Comparison of ENCODE assay signal across 1 cellular context in the genomic region with DNA sequence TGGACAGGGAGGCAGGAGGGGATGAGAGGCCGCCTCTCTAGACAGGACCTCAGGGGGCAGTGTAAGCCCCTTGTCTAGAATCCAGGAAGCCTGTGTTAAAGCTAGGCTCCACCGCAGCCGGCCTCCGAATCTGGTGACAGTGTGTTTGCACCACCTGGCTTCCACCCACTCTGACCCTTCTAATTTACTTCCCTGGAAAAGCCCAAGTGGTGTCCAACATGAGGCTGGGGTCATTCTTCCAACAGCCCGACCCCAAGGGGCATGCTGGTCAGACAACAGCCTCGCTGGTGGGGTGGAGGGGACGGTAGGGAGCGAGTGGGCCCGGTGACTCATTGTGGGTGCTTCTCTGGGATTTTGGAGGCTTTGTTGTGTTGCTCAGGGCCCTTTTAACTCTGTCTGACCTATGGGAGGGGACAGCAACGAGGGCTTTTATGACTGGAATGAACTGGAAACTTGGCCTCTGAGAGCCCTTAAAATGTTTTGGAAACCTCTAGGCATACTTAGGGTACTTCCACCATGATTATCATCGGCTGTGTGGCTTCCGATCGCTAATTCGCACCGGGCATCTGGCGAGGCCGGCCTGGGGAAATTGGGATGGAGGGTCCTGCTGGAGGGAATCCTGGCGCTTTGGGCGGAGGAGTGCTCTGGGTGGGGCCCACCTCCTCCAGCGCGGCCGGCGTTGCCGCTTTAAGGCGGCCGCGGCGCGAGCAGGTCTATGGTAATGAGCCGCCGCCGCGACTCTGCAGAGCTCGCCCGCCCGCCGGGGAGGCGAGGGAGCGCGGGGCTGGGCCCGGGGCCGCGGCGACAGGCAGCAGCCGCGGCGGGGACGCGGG.
TF ChIP-seq lines count a peak whose summit lies in the region.

A gene with protein sequence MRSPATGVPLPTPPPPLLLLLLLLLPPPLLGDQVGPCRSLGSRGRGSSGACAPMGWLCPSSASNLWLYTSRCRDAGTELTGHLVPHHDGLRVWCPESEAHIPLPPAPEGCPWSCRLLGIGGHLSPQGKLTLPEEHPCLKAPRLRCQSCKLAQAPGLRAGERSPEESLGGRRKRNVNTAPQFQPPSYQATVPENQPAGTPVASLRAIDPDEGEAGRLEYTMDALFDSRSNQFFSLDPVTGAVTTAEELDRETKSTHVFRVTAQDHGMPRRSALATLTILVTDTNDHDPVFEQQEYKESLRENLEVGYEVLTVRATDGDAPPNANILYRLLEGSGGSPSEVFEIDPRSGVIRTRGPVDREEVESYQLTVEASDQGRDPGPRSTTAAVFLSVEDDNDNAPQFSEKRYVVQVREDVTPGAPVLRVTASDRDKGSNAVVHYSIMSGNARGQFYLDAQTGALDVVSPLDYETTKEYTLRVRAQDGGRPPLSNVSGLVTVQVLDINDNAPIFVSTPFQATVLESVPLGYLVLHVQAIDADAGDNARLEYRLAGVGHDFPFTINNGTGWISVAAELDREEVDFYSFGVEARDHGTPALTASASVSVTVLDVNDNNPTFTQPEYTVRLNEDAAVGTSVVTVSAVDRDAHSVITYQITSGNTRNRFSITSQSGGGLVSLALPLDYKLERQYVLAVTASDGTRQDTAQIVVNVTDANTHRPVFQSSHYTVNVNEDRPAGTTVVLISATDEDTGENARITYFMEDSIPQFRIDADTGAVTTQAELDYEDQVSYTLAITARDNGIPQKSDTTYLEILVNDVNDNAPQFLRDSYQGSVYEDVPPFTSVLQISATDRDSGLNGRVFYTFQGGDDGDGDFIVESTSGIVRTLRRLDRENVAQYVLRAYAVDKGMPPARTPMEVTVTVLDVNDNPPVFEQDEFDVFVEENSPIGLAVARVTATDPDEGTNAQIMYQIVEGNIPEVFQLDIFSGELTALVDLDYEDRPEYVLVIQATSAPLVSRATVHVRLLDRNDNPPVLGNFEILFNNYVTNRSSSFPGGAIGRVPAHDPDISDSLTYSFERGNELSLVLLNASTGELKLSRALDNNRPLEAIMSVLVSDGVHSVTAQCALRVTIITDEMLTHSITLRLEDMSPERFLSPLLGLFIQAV (N-terminal part only) (plus strand): TSS at position 743 of the 833 bp plus-strand sequence. CDS start 541 bp downstream, outside the sequence.

TF ChIP-seq in HepG2, 621 proteins besides CTCF, POLR2A, EP300 and RAD21 (continued from another document):
- TF ChIP-seq YY1 (IDR thresholded peaks at IDR 0.05; ENCODE audit: insufficient read depth, insufficient replicate concordance, low read depth, low read length): peak; percentile 37
- TF ChIP-seq TCF7 (IDR thresholded peaks at IDR 0.05; ENCODE audit: low read depth): no peak
- no peak for TF ChIP-seq CAMTA2 (CRISPR knock-in tag; IDR thresholded peaks at IDR 0.05; ENCODE audit: borderline replicate concordance)
- TF ChIP-seq ZMYM3 (CRISPR knock-in tag; IDR thresholded peaks at IDR 0.05): 0 out of 2 replicates have a peak, but pooled peaks have one; percentile 19
- no peak for TF ChIP-seq ZKSCAN5 (CRISPR knock-in tag; IDR thresholded peaks at IDR 0.05)
- no peak for TF ChIP-seq SIX1 (CRISPR knock-in tag; IDR thresholded peaks at IDR 0.05; ENCODE audit: borderline replicate concordance)
- no peak for TF ChIP-seq FOXO1 (CRISPR knock-in tag; IDR thresholded peaks at IDR 0.05)
- peak; percentile 48; the same call in 1 of the 2 replicates for TF ChIP-seq NFKB2 (CRISPR knock-in tag; IDR thresholded peaks at IDR 0.05; ENCODE audit: borderline replicate concordance)
- TF ChIP-seq, protein P1, sequence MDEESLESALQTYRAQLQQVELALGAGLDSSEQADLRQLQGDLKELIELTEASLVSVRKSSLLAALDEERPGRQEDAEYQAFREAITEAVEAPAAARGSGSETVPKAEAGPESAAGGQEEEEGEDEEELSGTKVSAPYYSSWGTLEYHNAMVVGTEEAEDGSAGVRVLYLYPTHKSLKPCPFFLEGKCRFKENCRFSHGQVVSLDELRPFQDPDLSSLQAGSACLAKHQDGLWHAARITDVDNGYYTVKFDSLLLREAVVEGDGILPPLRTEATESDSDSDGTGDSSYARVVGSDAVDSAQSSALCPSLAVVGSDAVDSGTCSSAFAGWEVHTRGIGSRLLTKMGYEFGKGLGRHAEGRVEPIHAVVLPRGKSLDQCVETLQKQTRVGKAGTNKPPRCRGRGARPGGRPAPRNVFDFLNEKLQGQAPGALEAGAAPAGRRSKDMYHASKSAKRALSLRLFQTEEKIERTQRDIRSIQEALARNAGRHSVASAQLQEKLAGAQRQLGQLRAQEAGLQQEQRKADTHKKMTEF (CRISPR knock-in tag; IDR thresholded peaks at IDR 0.05): peak; percentile 37; the same call in 1 of the 2 replicates
- TF ChIP-seq ZMYM2 (CRISPR knock-in tag; IDR thresholded peaks at IDR 0.05): no peak
- 0 out of 2 replicates have a peak, but pooled peaks have one; percentile 23 for TF ChIP-seq ZNF703 (CRISPR knock-in tag; IDR thresholded peaks at IDR 0.05; ENCODE audit: borderline replicate concordance)
- TF ChIP-seq, protein P2, sequence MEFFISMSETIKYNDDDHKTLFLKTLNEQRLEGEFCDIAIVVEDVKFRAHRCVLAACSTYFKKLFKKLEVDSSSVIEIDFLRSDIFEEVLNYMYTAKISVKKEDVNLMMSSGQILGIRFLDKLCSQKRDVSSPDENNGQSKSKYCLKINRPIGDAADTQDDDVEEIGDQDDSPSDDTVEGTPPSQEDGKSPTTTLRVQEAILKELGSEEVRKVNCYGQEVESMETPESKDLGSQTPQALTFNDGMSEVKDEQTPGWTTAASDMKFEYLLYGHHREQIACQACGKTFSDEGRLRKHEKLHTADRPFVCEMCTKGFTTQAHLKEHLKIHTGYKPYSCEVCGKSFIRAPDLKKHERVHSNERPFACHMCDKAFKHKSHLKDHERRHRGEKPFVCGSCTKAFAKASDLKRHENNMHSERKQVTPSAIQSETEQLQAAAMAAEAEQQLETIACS (CRISPR knock-in tag; IDR thresholded peaks at IDR 0.05): peak; percentile 76
- TF ChIP-seq FOSL1 (CRISPR knock-in tag; IDR thresholded peaks at IDR 0.05; ENCODE audit: borderline replicate concordance): no peak
- TF ChIP-seq SALL1 (CRISPR knock-in tag; IDR thresholded peaks at IDR 0.05): peak; percentile 31; the same call in 1 of the 2 replicates
- 0 out of 2 replicates have a peak, but pooled peaks have one; percentile 23 for TF ChIP-seq THAP11 (CRISPR knock-in tag; IDR thresholded peaks at IDR 0.05)
- TF ChIP-seq, protein P3, sequence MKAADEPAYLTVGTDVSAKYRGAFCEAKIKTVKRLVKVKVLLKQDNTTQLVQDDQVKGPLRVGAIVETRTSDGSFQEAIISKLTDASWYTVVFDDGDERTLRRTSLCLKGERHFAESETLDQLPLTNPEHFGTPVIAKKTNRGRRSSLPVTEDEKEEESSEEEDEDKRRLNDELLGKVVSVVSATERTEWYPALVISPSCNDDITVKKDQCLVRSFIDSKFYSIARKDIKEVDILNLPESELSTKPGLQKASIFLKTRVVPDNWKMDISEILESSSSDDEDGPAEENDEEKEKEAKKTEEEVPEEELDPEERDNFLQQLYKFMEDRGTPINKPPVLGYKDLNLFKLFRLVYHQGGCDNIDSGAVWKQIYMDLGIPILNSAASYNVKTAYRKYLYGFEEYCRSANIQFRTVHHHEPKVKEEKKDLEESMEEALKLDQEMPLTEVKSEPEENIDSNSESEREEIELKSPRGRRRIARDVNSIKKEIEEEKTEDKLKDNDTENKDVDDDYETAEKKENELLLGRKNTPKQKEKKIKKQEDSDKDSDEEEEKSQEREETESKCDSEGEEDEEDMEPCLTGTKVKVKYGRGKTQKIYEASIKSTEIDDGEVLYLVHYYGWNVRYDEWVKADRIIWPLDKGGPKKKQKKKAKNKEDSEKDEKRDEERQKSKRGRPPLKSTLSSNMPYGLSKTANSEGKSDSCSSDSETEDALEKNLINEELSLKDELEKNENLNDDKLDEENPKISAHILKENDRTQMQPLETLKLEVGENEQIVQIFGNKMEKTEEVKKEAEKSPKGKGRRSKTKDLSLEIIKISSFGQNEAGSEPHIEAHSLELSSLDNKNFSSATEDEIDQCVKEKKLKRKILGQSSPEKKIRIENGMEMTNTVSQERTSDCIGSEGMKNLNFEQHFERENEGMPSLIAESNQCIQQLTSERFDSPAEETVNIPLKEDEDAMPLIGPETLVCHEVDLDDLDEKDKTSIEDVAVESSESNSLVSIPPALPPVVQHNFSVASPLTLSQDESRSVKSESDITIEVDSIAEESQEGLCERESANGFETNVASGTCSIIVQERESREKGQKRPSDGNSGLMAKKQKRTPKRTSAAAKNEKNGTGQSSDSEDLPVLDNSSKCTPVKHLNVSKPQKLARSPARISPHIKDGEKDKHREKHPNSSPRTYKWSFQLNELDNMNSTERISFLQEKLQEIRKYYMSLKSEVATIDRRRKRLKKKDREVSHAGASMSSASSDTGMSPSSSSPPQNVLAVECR (CRISPR knock-in tag; IDR thresholded peaks at IDR 0.05; ENCODE audit: borderline replicate concordance): peak; percentile 22; the same call in 1 of the 2 replicates
- peak; percentile 53; the same call in 1 of the 2 replicates for TF ChIP-seq HDAC1 (CRISPR knock-in tag; IDR thresholded peaks at IDR 0.05)
- TF ChIP-seq, protein P4, sequence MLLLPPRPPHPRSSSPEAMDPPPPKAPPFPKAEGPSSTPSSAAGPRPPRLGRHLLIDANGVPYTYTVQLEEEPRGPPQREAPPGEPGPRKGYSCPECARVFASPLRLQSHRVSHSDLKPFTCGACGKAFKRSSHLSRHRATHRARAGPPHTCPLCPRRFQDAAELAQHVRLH (CRISPR knock-in tag; IDR thresholded peaks at IDR 0.05; ENCODE audit: borderline replicate concordance, low read depth): no peak; the same call in 1 of the 2 replicates
- TF ChIP-seq DNMT1 (CRISPR knock-in tag; IDR thresholded peaks at IDR 0.05): no peak
- TF ChIP-seq, protein P5, sequence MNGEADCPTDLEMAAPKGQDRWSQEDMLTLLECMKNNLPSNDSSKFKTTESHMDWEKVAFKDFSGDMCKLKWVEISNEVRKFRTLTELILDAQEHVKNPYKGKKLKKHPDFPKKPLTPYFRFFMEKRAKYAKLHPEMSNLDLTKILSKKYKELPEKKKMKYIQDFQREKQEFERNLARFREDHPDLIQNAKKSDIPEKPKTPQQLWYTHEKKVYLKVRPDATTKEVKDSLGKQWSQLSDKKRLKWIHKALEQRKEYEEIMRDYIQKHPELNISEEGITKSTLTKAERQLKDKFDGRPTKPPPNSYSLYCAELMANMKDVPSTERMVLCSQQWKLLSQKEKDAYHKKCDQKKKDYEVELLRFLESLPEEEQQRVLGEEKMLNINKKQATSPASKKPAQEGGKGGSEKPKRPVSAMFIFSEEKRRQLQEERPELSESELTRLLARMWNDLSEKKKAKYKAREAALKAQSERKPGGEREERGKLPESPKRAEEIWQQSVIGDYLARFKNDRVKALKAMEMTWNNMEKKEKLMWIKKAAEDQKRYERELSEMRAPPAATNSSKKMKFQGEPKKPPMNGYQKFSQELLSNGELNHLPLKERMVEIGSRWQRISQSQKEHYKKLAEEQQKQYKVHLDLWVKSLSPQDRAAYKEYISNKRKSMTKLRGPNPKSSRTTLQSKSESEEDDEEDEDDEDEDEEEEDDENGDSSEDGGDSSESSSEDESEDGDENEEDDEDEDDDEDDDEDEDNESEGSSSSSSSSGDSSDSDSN (CRISPR knock-in tag; IDR thresholded peaks at IDR 0.05): peak; percentile 25; the same call in 1 of the 2 replicates
- 0 out of 2 replicates have a peak, but pooled peaks have one; percentile 28 for TF ChIP-seq POLR2G (IDR thresholded peaks at IDR 0.05; ENCODE audit: low read depth, low read length)
- TF ChIP-seq, protein P6, sequence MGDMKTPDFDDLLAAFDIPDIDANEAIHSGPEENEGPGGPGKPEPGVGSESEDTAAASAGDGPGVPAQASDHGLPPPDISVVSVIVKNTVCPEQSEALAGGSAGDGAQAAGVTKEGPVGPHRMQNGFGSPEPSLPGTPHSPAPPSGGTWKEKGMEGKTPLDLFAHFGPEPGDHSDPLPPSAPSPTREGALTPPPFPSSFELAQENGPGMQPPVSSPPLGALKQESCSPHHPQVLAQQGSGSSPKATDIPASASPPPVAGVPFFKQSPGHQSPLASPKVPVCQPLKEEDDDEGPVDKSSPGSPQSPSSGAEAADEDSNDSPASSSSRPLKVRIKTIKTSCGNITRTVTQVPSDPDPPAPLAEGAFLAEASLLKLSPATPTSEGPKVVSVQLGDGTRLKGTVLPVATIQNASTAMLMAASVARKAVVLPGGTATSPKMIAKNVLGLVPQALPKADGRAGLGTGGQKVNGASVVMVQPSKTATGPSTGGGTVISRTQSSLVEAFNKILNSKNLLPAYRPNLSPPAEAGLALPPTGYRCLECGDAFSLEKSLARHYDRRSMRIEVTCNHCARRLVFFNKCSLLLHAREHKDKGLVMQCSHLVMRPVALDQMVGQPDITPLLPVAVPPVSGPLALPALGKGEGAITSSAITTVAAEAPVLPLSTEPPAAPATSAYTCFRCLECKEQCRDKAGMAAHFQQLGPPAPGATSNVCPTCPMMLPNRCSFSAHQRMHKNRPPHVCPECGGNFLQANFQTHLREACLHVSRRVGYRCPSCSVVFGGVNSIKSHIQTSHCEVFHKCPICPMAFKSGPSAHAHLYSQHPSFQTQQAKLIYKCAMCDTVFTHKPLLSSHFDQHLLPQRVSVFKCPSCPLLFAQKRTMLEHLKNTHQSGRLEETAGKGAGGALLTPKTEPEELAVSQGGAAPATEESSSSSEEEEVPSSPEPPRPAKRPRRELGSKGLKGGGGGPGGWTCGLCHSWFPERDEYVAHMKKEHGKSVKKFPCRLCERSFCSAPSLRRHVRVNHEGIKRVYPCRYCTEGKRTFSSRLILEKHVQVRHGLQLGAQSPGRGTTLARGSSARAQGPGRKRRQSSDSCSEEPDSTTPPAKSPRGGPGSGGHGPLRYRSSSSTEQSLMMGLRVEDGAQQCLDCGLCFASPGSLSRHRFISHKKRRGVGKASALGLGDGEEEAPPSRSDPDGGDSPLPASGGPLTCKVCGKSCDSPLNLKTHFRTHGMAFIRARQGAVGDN (CRISPR knock-in tag; IDR thresholded peaks at IDR 0.05): peak; percentile 58
- TF ChIP-seq SRSF1 (optimal IDR thresholded peaks at IDR 0.05; ENCODE audit: low read depth, low read length): peak; percentile 42
- TF ChIP-seq ZNF83 (CRISPR knock-in tag; IDR thresholded peaks at IDR 0.05; ENCODE audit: borderline replicate concordance): no peak
- TF ChIP-seq, protein P7, sequence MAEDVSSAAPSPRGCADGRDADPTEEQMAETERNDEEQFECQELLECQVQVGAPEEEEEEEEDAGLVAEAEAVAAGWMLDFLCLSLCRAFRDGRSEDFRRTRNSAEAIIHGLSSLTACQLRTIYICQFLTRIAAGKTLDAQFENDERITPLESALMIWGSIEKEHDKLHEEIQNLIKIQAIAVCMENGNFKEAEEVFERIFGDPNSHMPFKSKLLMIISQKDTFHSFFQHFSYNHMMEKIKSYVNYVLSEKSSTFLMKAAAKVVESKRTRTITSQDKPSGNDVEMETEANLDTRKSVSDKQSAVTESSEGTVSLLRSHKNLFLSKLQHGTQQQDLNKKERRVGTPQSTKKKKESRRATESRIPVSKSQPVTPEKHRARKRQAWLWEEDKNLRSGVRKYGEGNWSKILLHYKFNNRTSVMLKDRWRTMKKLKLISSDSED (CRISPR knock-in tag; IDR thresholded peaks at IDR 0.05): no peak
- TF ChIP-seq MYC (CRISPR knock-in tag; IDR thresholded peaks at IDR 0.05; ENCODE audit: borderline replicate concordance): no peak
- peak; percentile 52; the same call in 1 of the 2 replicates for TF ChIP-seq KDM2A (CRISPR knock-in tag; IDR thresholded peaks at IDR 0.05; ENCODE audit: borderline replicate concordance, low read depth)
- TF ChIP-seq XRCC5 (optimal IDR thresholded peaks at IDR 0.05; ENCODE audit: low read length): peak; percentile 32
- TF ChIP-seq SMC3 (IDR thresholded peaks at IDR 0.05; ENCODE audit: low read length): no peak
- no peak for TF ChIP-seq ZNF720 (CRISPR knock-in tag; IDR thresholded peaks at IDR 0.05)
- 0 out of 2 replicates have a peak, but pooled peaks have one; percentile 32 for TF ChIP-seq ZNF614 (CRISPR knock-in tag; IDR thresholded peaks at IDR 0.05; ENCODE audit: borderline replicate concordance)
- TF ChIP-seq ZNF674 (CRISPR knock-in tag; IDR thresholded peaks at IDR 0.05; ENCODE audit: low read depth): no peak
- TF ChIP-seq GABPB1 (CRISPR knock-in tag; IDR thresholded peaks at IDR 0.05): peak; percentile 48; the same call in 1 of the 2 replicates
- TF ChIP-seq KAT8 (CRISPR knock-in tag; IDR thresholded peaks at IDR 0.05): peak; percentile 32; the same call in 1 of the 2 replicates
TF ChIP-seq in HepG2: peak in this region for 34.
